In genomic region chr18:7388752-7389151, GRCh38 we compare ENCODE assay signal across 16 cellular contexts.
"Had no signal": no experiment of that assay in that cellular context is flagged by ENCODE, and none has a peak within 500 bp of the region (broad histone marks: within the 10 kb centered on the region; RNA-seq: fewer than 3 reads in every experiment).

No MANE protein-coding gene starts in this region.

- DNase-seq: activated B cell treated with CpG ODN at 0.5 μM for 24 hours; activated CD4-positive, alpha-beta T cell treated with anti-CD3 and anti-CD28 coated beads, Interleukin-2, amount 10 ng/mL, durations not matched to agents 24 days and 14 days; activated CD8-positive, alpha-beta T cell treated with anti-CD3 and anti-CD28 coated beads for 36 hours; activated naive CD4-positive, alpha-beta T cell treated with anti-CD3 and anti-CD28 coated beads for 36 hours; activated naive CD8-positive, alpha-beta T cell treated with anti-CD3 and anti-CD28 coated beads, Interleukin-2, amount 50 U/mL, for 24 hours; activated T-cell treated with anti-CD3 and anti-CD28 coated beads, Interleukin-2, amount 50 U/mL, for 4 hours; anterior cingulate cortex; caudate nucleus; foreskin fibroblast; mesenchymal stem cell; mucosa of descending colon; naive B cell; stimulated activated naive CD8-positive, alpha-beta T cell treated with anti-CD3 and anti-CD28 coated beads, Interleukin-15, Interleukin-2, amounts not matched to agents 100 U/mL and 50 U/mL, for 24 hours; substantia nigra; tibial artery had no signal

- H3K4me3 ChIP-seq: hepatocyte, mucosa of descending colon, tibial artery had no signal
